Comparison of ENCODE assay signal across 8 cellular contexts in the genomic region with DNA sequence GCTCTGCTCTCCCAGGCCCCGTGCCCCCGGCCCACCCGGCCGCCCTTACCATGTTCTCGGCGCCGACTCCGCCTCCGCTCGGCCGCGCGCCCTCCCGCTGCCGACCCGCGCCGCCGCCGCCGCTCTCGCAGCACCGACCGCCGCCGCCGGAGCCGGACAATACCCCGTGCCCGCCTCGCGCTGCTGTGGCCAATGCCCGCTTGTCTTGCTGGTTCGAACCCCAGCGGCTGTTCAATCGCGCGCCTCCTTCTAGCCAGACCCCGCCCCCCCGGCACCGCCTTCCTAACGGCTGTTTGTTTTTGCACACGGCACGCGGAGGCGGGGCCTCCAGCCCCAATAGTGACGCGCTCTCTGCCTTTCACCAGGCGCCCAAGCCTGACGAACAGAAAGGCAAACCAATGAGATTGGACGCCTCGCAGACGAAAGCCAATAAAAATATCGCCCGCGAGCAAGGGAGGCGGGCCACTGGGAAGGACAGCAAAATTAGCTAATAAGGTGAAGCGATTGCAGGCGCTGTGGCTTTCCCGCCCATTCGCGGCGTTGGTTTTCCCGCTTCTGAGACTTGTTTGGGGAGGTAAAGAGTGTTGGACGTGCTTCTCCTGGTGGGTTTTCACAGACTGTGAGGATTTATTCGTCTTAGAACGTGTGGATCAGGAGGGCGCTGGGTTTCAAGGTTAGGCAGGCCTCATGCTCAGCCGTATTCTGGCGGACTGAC. TPM values are rescaled to one million over a fixed set of nuclear protein-coding genes. Genes with fewer than 3 reads are reported as not detected.
A peak's percentile ranks its signal among the peaks of the same experiment; 100 is the strongest.
DNase-seq lines count a peak whose midpoint lies in the region; ATAC-seq, FAIRE-seq and TF ChIP-seq lines count a peak whose summit lies in the region.

A gene (minus strand): TSS at position 168 of the 715 bp plus-strand sequence. CDS start 116 bp downstream, at position 52.

- TF ChIP-seq CTCF in AG04449 (IDR thresholded peaks at IDR 0.05; ENCODE audit: insufficient read depth, low read length, missing control alignments) = no peak
- TF ChIP-seq CTCF in WI38 (IDR thresholded peaks at IDR 0.05; ENCODE audit: low read depth, low read length) = no peak
- no peak for TF ChIP-seq CTCF in bronchial epithelial cell (IDR thresholded peaks at IDR 0.05; ENCODE audit: insufficient read depth, low read length, severe bottlenecking)

- peak within 1 kb of the TSS; percentile 98 for H3K9ac ChIP-seq in iPS-20b (ENCODE audit: low read depth, low read length)

- CTCF ChIA-PET in AG04449 (lab: Yijun Ruan, JAX) = interaction anchor here (0.6 to 6.8 kb wide), 24 partner anchors 9 to 289 kb away, joined by 3 to 57 read pairs (median 4); a partner anchor contains a TSS

- H3K27ac ChIP-seq in iPS-20b (ENCODE audit: low read length) (peak within 1 kb of the TSS; percentile 97), skin epidermis (peak within 1 kb of the TSS; percentile 79 to 98 (median 91))

- H3K4me3 ChIP-seq in AG04449 (ENCODE audit: low read depth, low read length) = peak within 1 kb of the TSS; percentile 88
- peak within 1 kb of the TSS; percentile 81 for H3K4me3 ChIP-seq in WI38 (ENCODE audit: low read depth, low read length)
- H3K4me3 ChIP-seq in bronchial epithelial cell (ENCODE audit: low read depth, low read length) = peak within 1 kb of the TSS; percentile 81
- H3K4me3 ChIP-seq in iPS-20b (ENCODE audit: low read length) = peak within 1 kb of the TSS; percentile 99
- H3K4me3 ChIP-seq in skin epidermis = peak within 1 kb of the TSS; percentile 51 to 84 (median 66)

- H3K36me3 ChIP-seq in bronchial epithelial cell (ENCODE audit: control insufficient read depth, insufficient read depth, low read length) = no peaks in the 10 kb centered on the region
- no peaks in the 10 kb centered on the region for H3K36me3 ChIP-seq in iPS-20b (ENCODE audit: insufficient read depth, low read depth, low read length)

- DNase-seq in AG04449 (ENCODE audit: low read depth, low spot score) (peak; percentile 98), NCI-H2227 treated with DMSO at 0.1 percent for 48 hours (lab: John Stamatoyannopoulos, UW) (peak; percentile 98), bronchial epithelial cell (ENCODE audit: low read depth) (peak; percentile 99)

- peak; percentile 90 for ATAC-seq in GM18907 (IDR thresholded peaks at IDR 0.05; ENCODE audit: unreplicated experiment)
- ATAC-seq in HG03159 (IDR thresholded peaks at IDR 0.05; ENCODE audit: unreplicated experiment) = peak; percentile 83

- no peak for FAIRE-seq in bronchial epithelial cell (lab: Jason Lieb, UNC)

- no peaks in the 10 kb centered on the region; the same call in 1 of the 2 replicates for H3K4me1 ChIP-seq in iPS-20b (ENCODE audit: insufficient read depth, low read length)

- no peaks in the 10 kb centered on the region for H3K9me3 ChIP-seq in iPS-20b (ENCODE audit: insufficient read depth, low read depth, low read length)

- POLR2A ChIA-PET in AG04449 (lab: Yijun Ruan, JAX) = interaction anchor here (0.5 to 2.5 kb wide), 8 partner anchors 25 to 266 kb away, joined by 3 to 7 read pairs (median 5); a partner anchor contains a TSS

- H3K27me3 ChIP-seq in bronchial epithelial cell (ENCODE audit: control insufficient read depth, insufficient read depth, low read length) = no peaks in the 10 kb centered on the region
- H3K27me3 ChIP-seq in iPS-20b (ENCODE audit: insufficient read depth, low read length) = no peaks in the 10 kb centered on the region

RNA-seq across cellular contexts. Expression of the gene that starts here (rescaled TPM):
- 136 and 140 TPM in 2 replicates for total RNA-seq in bronchial epithelial cell

Comparison
In these comparisons a context has a peak if more than half of its experiments do, and no peak if none do; other contexts are left out.
1. Peak in every context shown above with its lines: DNase-seq, ATAC-seq, H3K4me3 ChIP-seq and H3K27ac ChIP-seq.